ENCODE assay signal across 9 cellular contexts in the genomic region with DNA sequence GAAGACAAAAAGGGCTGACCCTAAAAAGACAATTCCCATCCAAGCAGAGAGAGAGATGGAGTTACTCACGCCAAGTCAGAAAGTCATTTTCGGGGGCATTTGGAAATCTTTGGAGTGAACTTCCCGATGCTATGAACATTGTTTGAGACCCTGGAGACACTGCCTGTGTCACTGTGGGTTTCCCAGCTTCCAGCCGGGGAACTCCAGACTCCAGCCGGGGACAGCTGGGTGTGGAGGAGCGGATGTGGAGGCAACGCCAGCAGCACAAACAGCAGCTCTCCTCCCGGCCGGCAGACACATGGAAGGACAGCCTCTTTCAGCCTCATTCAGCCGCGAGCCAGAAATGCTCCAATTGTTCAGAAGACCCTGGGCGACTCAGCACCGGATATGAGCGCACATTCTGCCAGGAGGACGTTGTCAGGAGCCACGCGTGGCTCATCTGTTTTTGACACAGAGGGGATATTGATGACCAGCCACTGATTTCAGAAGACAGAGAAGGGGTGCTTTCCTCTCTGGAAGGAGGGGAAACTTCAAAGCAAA.
DNase-seq lines count a peak whose midpoint lies in the region; ATAC-seq and TF ChIP-seq lines count a peak whose summit lies in the region.
"Had no signal": no experiment of that assay in that cellular context is flagged by ENCODE, and none has a peak within 500 bp of the region (broad histone marks: within the 10 kb centered on the region; RNA-seq: fewer than 3 reads in every experiment).

No MANE protein-coding gene starts in this region.

- H3K4me1 Mint-ChIP-seq in activated CD4-positive, alpha-beta memory T cell treated with anti-CD3 and anti-CD28 coated beads, Interleukin-2, amount 10 ng/mL, durations not matched to agents 7 days and 5 days, result no peaks in the 10 kb centered on the region

- 0% methylated on average over 4 of the region's 17 CpGs; no CpG with 5 or more reads in 1 of the 2 experiments for WGBS in IMR-90 (ENCODE audit: extremely low coverage in 2 of 2, insufficient read length in 1 of 2), 2 experiments

- H2BK120ac ChIP-seq in IMR-90 (ENCODE audit: low read depth, low read length), result peak overlapping the region; percentile 63

- BruUV-seq in IMR-90 (replicated peaks; lab: Mats Ljungman, UMichigan), result no TSS peak

- dilution Hi-C loops in IMR-90 (cut with HindIII; ENCODE audit: low sequenced_read_pairs, unreplicated experiment), result no loop called here

- H4K5ac ChIP-seq in IMR-90 (ENCODE audit: low read depth, low read length), result peak overlapping the region; percentile 36

- ATAC-seq in IMR-90 (ENCODE audit: low read depth), result peak; percentile 82
- peak; percentile 75 for ATAC-seq in left lung

- H2AFZ ChIP-seq in IMR-90 (replicated peaks; ENCODE audit: low read length, poor library complexity), result peak overlapping the region; percentile 78

- no peaks in the 10 kb centered on the region for H3K9me3 ChIP-seq in IMR-90 (ENCODE audit: control insufficient read depth, insufficient read depth, low read length)
- H3K9me3 ChIP-seq in left lung, result no peaks in the 10 kb centered on the region
- no peaks in the 10 kb centered on the region for H3K9me3 ChIP-seq in subcutaneous abdominal adipose tissue (ENCODE audit: control insufficient read depth in 5 of 5, low read length in 5 of 5)

- H3K9me3 Mint-ChIP-seq in activated CD4-positive, alpha-beta memory T cell treated with anti-CD3 and anti-CD28 coated beads, Interleukin-2, amount 10 ng/mL, durations not matched to agents 7 days and 5 days, result no peaks in the 10 kb centered on the region

- H3K27ac ChIP-seq in IMR-90 (ENCODE audit: insufficient read depth, low read length) (peak overlapping the region; percentile 75), left lung (peak overlapping the region; percentile 50 to 61), subcutaneous abdominal adipose tissue (ENCODE audit: low read depth, low read length) (peak overlapping the region; percentile 91)

- in situ Hi-C loops in IMR-90 (cut with MboI; ENCODE audit: low sequenced_read_pairs), result no loop called here

- H3K79me1 ChIP-seq in IMR-90 (ENCODE audit: low read depth in 1 of 2, low read length in 2 of 2), result peaks cover 19 to 70% of the 10 kb centered on the region in 2 experiments

- peak; percentile 33; the same call in 1 of the 2 replicates for TF ChIP-seq POLR2A in IMR-90 (IDR thresholded peaks at IDR 0.05; ENCODE audit: low read depth, low read length)

- CTCF ChIA-PET in IMR-90 (lab: Yijun Ruan, JAX), result no interaction called here
- CTCF ChIA-PET in activated CD4-positive, alpha-beta memory T cell treated with anti-CD3 and anti-CD28 coated beads, Interleukin-2, amount 10 ng/mL, durations not matched to agents 7 days and 5 days (lab: Charles Lee), result no interaction called here

- H3K4me3 Mint-ChIP-seq in activated CD4-positive, alpha-beta memory T cell treated with anti-CD3 and anti-CD28 coated beads, Interleukin-2, amount 10 ng/mL, durations not matched to agents 7 days and 5 days, result no peak overlapping the region

- H3K14ac ChIP-seq in IMR-90 (replicated peaks; ENCODE audit: low read depth, low read length), result peak overlapping the region; percentile 82

- H4K91ac ChIP-seq in IMR-90 (ENCODE audit: insufficient read depth, low read depth, low read length), result peak overlapping the region; percentile 48

- H3K9me1 ChIP-seq in IMR-90 (ENCODE audit: insufficient read depth, low read length), result peaks cover 13% of the 10 kb centered on the region

- H2BK15ac ChIP-seq in IMR-90 (ENCODE audit: low read depth, low read length), result peak overlapping the region; percentile 12; the same call in 1 of the 3 replicates

- H3K36me3 ChIP-seq in IMR-90 (ENCODE audit: control insufficient read depth, insufficient read depth, low read length) (peaks cover 21% of the 10 kb centered on the region), left lung (peaks cover 0 to 3% of the 10 kb centered on the region in 2 donors), subcutaneous abdominal adipose tissue (ENCODE audit: control insufficient read depth in 5 of 5, insufficient read depth in 5 of 5, low read length in 5 of 5) (peaks cover 3 to 47% (median 19%) of the 10 kb centered on the region in 5 donors)

- H2AK5ac ChIP-seq in IMR-90 (ENCODE audit: low read depth, low read length), result peak overlapping the region; percentile 65

- TF ChIP-seq CTCF in IMR-90 (conservative IDR thresholded peaks at IDR 0.05; ENCODE audit: low read depth, low read length), result no peak
- TF ChIP-seq CTCF in choroid plexus epithelial cell (conservative IDR thresholded peaks at IDR 0.05; ENCODE audit: low read depth, low read length), result no peak
- no peak for TF ChIP-seq CTCF in left lung (IDR thresholded peaks at IDR 0.05)
- TF ChIP-seq CTCF in GM10266 (IDR thresholded peaks at IDR 0.05; ENCODE audit: control insufficient read depth, insufficient read depth, low read depth, missing control alignments), result no peak

- peak overlapping the region; percentile 67 for H3K9ac ChIP-seq in IMR-90 (ENCODE audit: low read depth, low read length)
- H3K9ac ChIP-seq in subcutaneous abdominal adipose tissue (ENCODE audit: low read length in 5 of 5), result peak overlapping the region in 4 of 5 donors; percentile 6 to 68 (median 36)

- H3K27me3 ChIP-seq in IMR-90 (ENCODE audit: control insufficient read depth, insufficient read depth, low read length) (no peaks in the 10 kb centered on the region), left lung (no peaks in the 10 kb centered on the region), subcutaneous abdominal adipose tissue (ENCODE audit: control insufficient read depth in 5 of 5, insufficient read depth in 4 of 5, low read length in 5 of 5) (no peaks in the 10 kb centered on the region)

- peak overlapping the region; percentile 73 to 84 for H4K8ac ChIP-seq in IMR-90 (ENCODE audit: low read depth in 2 of 2, low read length in 2 of 2)

- H3K18ac ChIP-seq in IMR-90 (ENCODE audit: low read depth, low read length), result peak overlapping the region; percentile 53

- H3K4me2 ChIP-seq in IMR-90 (ENCODE audit: low read depth, low read length), result peak overlapping the region; percentile 47

- POLR2A ChIA-PET in IMR-90 (lab: Charles Lee; ENCODE audit: unreplicated experiment), result interaction anchor here (0.5 to 0.6 kb wide), 2 partner anchors 14 to 114 kb away, joined by 3 to 4 read pairs; no protein-coding TSS in a partner anchor
- POLR2A ChIA-PET in activated CD4-positive, alpha-beta memory T cell treated with anti-CD3 and anti-CD28 coated beads, Interleukin-2, amount 10 ng/mL, durations not matched to agents 7 days and 5 days (lab: Charles Lee), result no interaction called here

- H3K4me3 ChIP-seq in IMR-90 (ENCODE audit: insufficient read depth, low read depth, low read length) (no peak overlapping the region), choroid plexus epithelial cell (ENCODE audit: low read depth, low read length) (peak overlapping the region; percentile 9), left lung (no peak overlapping the region), subcutaneous abdominal adipose tissue (ENCODE audit: low read depth in 1 of 5, low read length in 5 of 5) (peak overlapping the region in 1 of 5 donors; percentile 26)

- H3K27me3 Mint-ChIP-seq in activated CD4-positive, alpha-beta memory T cell treated with anti-CD3 and anti-CD28 coated beads, Interleukin-2, amount 10 ng/mL, durations not matched to agents 7 days and 5 days, result peaks cover 3% of the 10 kb centered on the region

- H3K23ac ChIP-seq in IMR-90 (ENCODE audit: low read depth, low read length), result peak overlapping the region; percentile 74

- TF ChIP-seq RAD21 in IMR-90 (IDR thresholded peaks at IDR 0.05; ENCODE audit: low read length), result no peak

- intact Hi-C loops in IMR-90 (cut with micrococcal nuclease), result no loop called here
- intact Hi-C loops in left lung (cut with DNase I), result no loop called here

- peak overlapping the region; percentile 67 for H2BK5ac ChIP-seq in IMR-90 (ENCODE audit: low read depth, low read length, poor library complexity, severe bottlenecking)

- H3K56ac ChIP-seq in IMR-90 (ENCODE audit: extremely low read depth, insufficient read depth, low read length), result peak overlapping the region; percentile 76

- H2BK20ac ChIP-seq in IMR-90 (ENCODE audit: low read depth, low read length), result 0 out of 2 replicates have a peak overlapping the region, but pooled peaks have one; percentile 50

- H2AK9ac ChIP-seq in IMR-90 (replicated peaks; ENCODE audit: low read depth, low read length, poor library complexity), result peak overlapping the region; percentile 66

- H3K36me3 Mint-ChIP-seq in activated CD4-positive, alpha-beta memory T cell treated with anti-CD3 and anti-CD28 coated beads, Interleukin-2, amount 10 ng/mL, durations not matched to agents 7 days and 5 days (ENCODE audit: low read depth), result no peaks in the 10 kb centered on the region

- peak overlapping the region; percentile 81 for H3K4ac ChIP-seq in IMR-90 (ENCODE audit: low read depth, low read length)

- no peak overlapping the region for H3K27ac Mint-ChIP-seq in activated CD4-positive, alpha-beta memory T cell treated with anti-CD3 and anti-CD28 coated beads, Interleukin-2, amount 10 ng/mL, durations not matched to agents 7 days and 5 days

- H4K20me1 ChIP-seq in IMR-90 (ENCODE audit: insufficient read depth, low read length), result no peaks in the 10 kb centered on the region

- DNase-seq in IMR-90 (peak; percentile 88), choroid plexus epithelial cell (ENCODE audit: low read depth) (peak; percentile 76), left lung (peak in 1 of 2 donors; percentile 50), GM10266 (ENCODE audit: extremely low spot score) (no peak), cortex of kidney (lab: John Stamatoyannopoulos, UW) (no peak), T-helper 1 cell (no peak)
- no peak for DNase-seq in activated CD4-positive, alpha-beta memory T cell treated with anti-CD3 and anti-CD28 coated beads, Interleukin-2, amount 10 ng/mL, durations not matched to agents 7 days and 5 days
- DNase-seq: NCI-H69 had no signal

- peaks cover 13% of the 10 kb centered on the region for H3K4me1 ChIP-seq in IMR-90 (ENCODE audit: control insufficient read depth, insufficient read depth, low read length)
- peaks cover 6 to 25% of the 10 kb centered on the region in 2 donors for H3K4me1 ChIP-seq in left lung
- H3K4me1 ChIP-seq in subcutaneous abdominal adipose tissue (ENCODE audit: control insufficient read depth in 5 of 5, insufficient read depth in 5 of 5, low read length in 5 of 5), result peaks cover 9 to 40% (median 40%) of the 10 kb centered on the region in 5 donors

TF ChIP-seq in IMR-90, 13 proteins besides CTCF, POLR2A, EP300 and RAD21 (continues in another document):
- no peak for TF ChIP-seq SMC3 (IDR thresholded peaks at IDR 0.05; ENCODE audit: low read depth, low read length)
- no peak for TF ChIP-seq NFE2L2 (IDR thresholded peaks at IDR 0.05; ENCODE audit: low read depth, low read length)
- TF ChIP-seq MXI1 (IDR thresholded peaks at IDR 0.05; ENCODE audit: borderline replicate concordance, low read depth, low read length), result peak; percentile 82
- TF ChIP-seq FOS (IDR thresholded peaks at IDR 0.05; ENCODE audit: low read depth, low read length), result no peak

Comparison
In these comparisons a context has a peak if more than half of its experiments do, and no peak if none do; other contexts are left out.
1. DNase-seq: peak in IMR-90 (single experiment) and choroid plexus epithelial cell (single experiment); none in GM10266 (single experiment), cortex of kidney (single experiment), activated CD4-positive, alpha-beta memory T cell treated with anti-CD3 and anti-CD28 coated beads, Interleukin-2, amount 10 ng/mL, durations not matched to agents 7 days and 5 days (single experiment) and T-helper 1 cell (0 of 5).
2. Peak in every context shown above with its lines, with median percentiles within 50 percentile points of each other: H3K27ac ChIP-seq.